In the genomic region with DNA sequence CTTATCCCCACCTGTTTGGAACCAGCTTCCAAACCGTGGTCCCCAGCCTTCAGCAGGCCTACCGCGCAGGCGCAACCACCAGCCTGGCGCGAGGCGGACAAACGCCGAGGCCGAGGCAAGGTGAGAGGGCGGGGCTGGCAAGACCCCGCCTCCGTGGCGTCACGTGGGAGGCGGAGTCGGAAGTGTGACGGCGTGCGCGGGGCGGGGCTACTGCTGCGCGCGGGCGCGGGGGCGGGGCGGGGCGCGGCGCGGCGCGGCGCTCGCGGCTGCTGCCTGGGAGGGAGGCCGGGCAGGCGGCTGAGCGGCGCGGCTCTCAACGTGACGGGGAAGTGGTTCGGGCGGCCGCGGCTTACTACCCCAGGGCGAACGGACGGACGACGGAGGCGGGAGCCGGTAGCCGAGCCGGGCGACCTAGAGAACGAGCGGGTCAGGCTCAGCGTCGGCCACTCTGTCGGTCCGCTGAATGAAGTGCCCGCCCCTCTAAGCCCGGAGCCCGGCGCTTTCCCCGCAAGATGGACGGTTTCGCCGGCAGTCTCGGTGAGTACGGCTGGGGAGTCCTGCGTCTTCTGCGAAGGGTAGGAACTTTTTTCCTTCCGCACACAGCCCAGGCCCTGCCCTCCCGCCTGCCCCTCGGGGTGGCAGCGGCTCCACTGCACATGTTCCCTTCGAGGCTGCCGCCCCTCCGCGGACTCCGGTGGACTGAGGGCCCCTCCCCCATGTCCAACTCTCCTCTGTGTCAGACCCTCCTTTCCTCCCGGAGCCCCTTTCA, we compare ENCODE assay signal across 8 cellular contexts. TPM values are rescaled to one million over a fixed set of nuclear protein-coding genes. Genes with fewer than 3 reads are reported as not detected.
DNase-seq lines count a peak whose midpoint lies in the region; ATAC-seq, FAIRE-seq and TF ChIP-seq lines count a peak whose summit lies in the region.

A gene with protein sequence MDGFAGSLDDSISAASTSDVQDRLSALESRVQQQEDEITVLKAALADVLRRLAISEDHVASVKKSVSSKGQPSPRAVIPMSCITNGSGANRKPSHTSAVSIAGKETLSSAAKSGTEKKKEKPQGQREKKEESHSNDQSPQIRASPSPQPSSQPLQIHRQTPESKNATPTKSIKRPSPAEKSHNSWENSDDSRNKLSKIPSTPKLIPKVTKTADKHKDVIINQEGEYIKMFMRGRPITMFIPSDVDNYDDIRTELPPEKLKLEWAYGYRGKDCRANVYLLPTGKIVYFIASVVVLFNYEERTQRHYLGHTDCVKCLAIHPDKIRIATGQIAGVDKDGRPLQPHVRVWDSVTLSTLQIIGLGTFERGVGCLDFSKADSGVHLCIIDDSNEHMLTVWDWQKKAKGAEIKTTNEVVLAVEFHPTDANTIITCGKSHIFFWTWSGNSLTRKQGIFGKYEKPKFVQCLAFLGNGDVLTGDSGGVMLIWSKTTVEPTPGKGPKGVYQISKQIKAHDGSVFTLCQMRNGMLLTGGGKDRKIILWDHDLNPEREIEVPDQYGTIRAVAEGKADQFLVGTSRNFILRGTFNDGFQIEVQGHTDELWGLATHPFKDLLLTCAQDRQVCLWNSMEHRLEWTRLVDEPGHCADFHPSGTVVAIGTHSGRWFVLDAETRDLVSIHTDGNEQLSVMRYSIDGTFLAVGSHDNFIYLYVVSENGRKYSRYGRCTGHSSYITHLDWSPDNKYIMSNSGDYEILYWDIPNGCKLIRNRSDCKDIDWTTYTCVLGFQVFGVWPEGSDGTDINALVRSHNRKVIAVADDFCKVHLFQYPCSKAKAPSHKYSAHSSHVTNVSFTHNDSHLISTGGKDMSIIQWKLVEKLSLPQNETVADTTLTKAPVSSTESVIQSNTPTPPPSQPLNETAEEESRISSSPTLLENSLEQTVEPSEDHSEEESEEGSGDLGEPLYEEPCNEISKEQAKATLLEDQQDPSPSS (plus strand): TSS at position 254 of the 769 bp plus-strand sequence. CDS start 259 bp downstream, at position 513.

- H3K4me3 Mint-ChIP-seq in CD8-positive, alpha-beta memory T cell = peak within 1 kb of the TSS in 2 of 7 donors; percentile 33 to 41

- H4K8ac ChIP-seq in H1 (ENCODE audit: extremely low read depth, insufficient read depth, low read length) (peak within 1 kb of the TSS; percentile 96), mesenchymal stem cell (ENCODE audit: low read length) (peak within 1 kb of the TSS; percentile 94)

- no peaks in the 10 kb centered on the region for H3K23me2 ChIP-seq in H1 (ENCODE audit: low read depth, low read length)

- H3K23ac ChIP-seq in H1 (ENCODE audit: insufficient read length) (no peak within 1 kb of the TSS), mesenchymal stem cell (ENCODE audit: low read length in 2 of 2) (peak within 1 kb of the TSS in 1 of 2 experiments; percentile 86)

- H4K20me1 ChIP-seq in H1 (replicated peaks in 1 of 2; ENCODE audit: control insufficient read depth in 1 of 2, insufficient read depth in 2 of 2, low read length in 2 of 2) = no peaks in the 10 kb centered on the region

- peak within 1 kb of the TSS; percentile 96 for H2AFZ ChIP-seq in H1 (ENCODE audit: low read length)
- H2AFZ ChIP-seq in mesenchymal stem cell (ENCODE audit: low read depth, low read length) = peak within 1 kb of the TSS; percentile 79

- H3K9ac ChIP-seq in H1 (replicated peaks in 1 of 4; ENCODE audit: extremely low read depth in 1 of 4, low read depth in 3 of 4, low read length in 3 of 4) = peak within 1 kb of the TSS; percentile 15 to 92 (median 88)
- H3K9ac ChIP-seq in mesenchymal stem cell (ENCODE audit: low read length) = peak within 1 kb of the TSS; percentile 92

- peaks cover 11 to 33% (median 19%) of the 10 kb centered on the region in 3 donors for H3K4me1 Mint-ChIP-seq in CD8-positive, alpha-beta memory T cell

- H3K4ac ChIP-seq in H1 (replicated peaks; ENCODE audit: insufficient read length, low read depth, low read length) (peak within 1 kb of the TSS; percentile 30), mesenchymal stem cell (ENCODE audit: low read depth in 1 of 2, low read length in 2 of 2) (peak within 1 kb of the TSS; percentile 54 to 70)

- peak; percentile 83 to 92 (median 89) for DNase-seq in CD8-positive, alpha-beta memory T cell
- peak; percentile 20 for DNase-seq in HS-5 (ENCODE audit: low read depth)
- peak; percentile 89 for DNase-seq in NOMO-1 (lab: John Stamatoyannopoulos, UW; ENCODE audit: unreplicated experiment in 2 of 2)
- peak; percentile 77 to 81 for DNase-seq in activated CD8-positive, alpha-beta memory T cell treated with anti-CD3 and anti-CD28 coated beads for 4 hours (ENCODE audit: low read depth in 2 of 2)
- DNase-seq in H1 (ENCODE audit: low read depth in 1 of 2, low spot score in 2 of 2) = peak; percentile 88 to 98
- DNase-seq in mesenchymal stem cell = peak; percentile 85
- DNase-seq in stimulated activated CD8-positive, alpha-beta memory T cell treated with anti-CD3 and anti-CD28 coated beads, Interleukin-12 subunit alpha, Interleukin-12 subunit beta, amount 100 ng/mL, for 24 hours (ENCODE audit: extremely low read depth) = peak; percentile 75

- no peaks in the 10 kb centered on the region for H3K27me3 ChIP-seq in CD8-positive, alpha-beta memory T cell (ENCODE audit: insufficient read depth, low read length, poor library complexity, severe bottlenecking)
- no peaks in the 10 kb centered on the region; a peak in 1 of 7 replicates for H3K27me3 ChIP-seq in H1 (replicated peaks in 1 of 4; ENCODE audit: control insufficient read depth in 3 of 4, extremely low read depth in 1 of 4, insufficient read depth in 3 of 4, low read length in 3 of 4)
- no peaks in the 10 kb centered on the region for H3K27me3 ChIP-seq in mesenchymal stem cell (ENCODE audit: control insufficient read depth in 1 of 2, insufficient read depth in 1 of 2, low read length in 2 of 2)

- peak; percentile 73 for ATAC-seq in GM19468 (IDR thresholded peaks at IDR 0.05; ENCODE audit: extremely low read depth, unreplicated experiment)

- H4K91ac ChIP-seq in H1 (replicated peaks; ENCODE audit: insufficient read length, low read length) = peak within 1 kb of the TSS; percentile 75
- H4K91ac ChIP-seq in mesenchymal stem cell (ENCODE audit: low read length) = peak within 1 kb of the TSS; percentile 63

- peak within 1 kb of the TSS; percentile 93 for H4K5ac ChIP-seq in H1 (ENCODE audit: insufficient read length, low read depth, low read length)

- H2BK12ac ChIP-seq in H1 (ENCODE audit: low read depth, low read length) (peak within 1 kb of the TSS; percentile 68), mesenchymal stem cell (ENCODE audit: low read length in 2 of 2) (peak within 1 kb of the TSS; percentile 51 to 59)

- H2AK5ac ChIP-seq in H1 (ENCODE audit: low read depth, low read length) (no peak within 1 kb of the TSS), mesenchymal stem cell (ENCODE audit: low read length, severe bottlenecking) (no peak within 1 kb of the TSS)

- peaks cover 23% of the 10 kb centered on the region for H3K4me1 ChIP-seq in CD8-positive, alpha-beta memory T cell (ENCODE audit: insufficient read depth, low read length)
- peaks cover 0 to 4% (median 2%) of the 10 kb centered on the region in 4 experiments; a peak in 4 of 7 replicates for H3K4me1 ChIP-seq in H1 (replicated peaks in 1 of 4; ENCODE audit: control insufficient read depth in 3 of 4, insufficient read depth in 4 of 4, low read length in 3 of 4)
- peaks cover 2% of the 10 kb centered on the region for H3K4me1 ChIP-seq in mesenchymal stem cell (ENCODE audit: control insufficient read depth, insufficient read depth, low read depth, low read length)

- H3K79me2 ChIP-seq in H1 (ENCODE audit: control insufficient read depth in 1 of 2, insufficient read depth in 2 of 2, low read length in 2 of 2) = peaks cover 6 to 49% of the 10 kb centered on the region in 2 experiments

- 1% methylated on average over 51 of the region's 87 CpGs; no CpG with 5 or more reads in 1 of the 2 experiments for WGBS in H1 (ENCODE audit: extremely low coverage in 1 of 2, insufficient coverage in 1 of 2, insufficient read length in 1 of 2, insufficient replicate concordance in 2 of 2, low coverage in 1 of 2, low lambda C conversion rate in 2 of 2, missing lambda C conversion rate in 1 of 2), 2 experiments
- WGBS in mesenchymal stem cell = under 1% methylated on average over 87 of the region's 87 CpGs

- TF ChIP-seq EP300 in H1 (IDR thresholded peaks at IDR 0.05; ENCODE audit: borderline replicate concordance in 1 of 2, low read depth in 2 of 2, low read length in 2 of 2) = no peak

- peak within 1 kb of the TSS in 6 of 8 donors; percentile 83 to 92 (median 90) for H3K27ac Mint-ChIP-seq in CD8-positive, alpha-beta memory T cell

- H3K4me3 ChIP-seq in CD8-positive, alpha-beta memory T cell (ENCODE audit: low read length) = peak within 1 kb of the TSS; percentile 87
- H3K4me3 ChIP-seq in H1 (ENCODE audit: extremely low read depth in 1 of 4, insufficient read depth in 2 of 4, low read depth in 3 of 4, low read length in 4 of 4) = peak within 1 kb of the TSS; percentile 80 to 93 (median 86)
- H3K4me3 ChIP-seq in mesenchymal stem cell (ENCODE audit: insufficient read depth in 1 of 2, low read depth in 1 of 2, low read length in 2 of 2) = peak within 1 kb of the TSS; percentile 92 to 94

- H3K36me3 Mint-ChIP-seq in CD8-positive, alpha-beta memory T cell = peaks cover 0 to 10% (median under 1%) of the 10 kb centered on the region in 3 donors

- FAIRE-seq in H1 (lab: Jason Lieb, UNC) = peak; percentile 28

- peak within 1 kb of the TSS; percentile 93 for H3K56ac ChIP-seq in H1 (replicated peaks; ENCODE audit: insufficient read length, low read depth, low read length)

- peak within 1 kb of the TSS; percentile 81 to 97 for H3K4me2 ChIP-seq in H1 (ENCODE audit: insufficient read depth in 1 of 2, low read depth in 2 of 2, low read length in 2 of 2)
- H3K4me2 ChIP-seq in mesenchymal stem cell (ENCODE audit: low read length, poor library complexity, severe bottlenecking) = peak within 1 kb of the TSS; percentile 42

- H3K9me3 Mint-ChIP-seq in CD8-positive, alpha-beta memory T cell = no peaks in the 10 kb centered on the region

- CTCF ChIA-PET in CD8-positive, alpha-beta memory T cell (lab: Charles Lee) = interaction anchor here (1.4 to 7.2 kb wide), 3 partner anchors 36 to 74 kb away, joined by 3 to 34 read pairs (median 7); no protein-coding TSS in a partner anchor
- CTCF ChIA-PET in H1 (lab: Charles Lee; ENCODE audit: partially characterized antibody) = interaction anchor here (1.0 kb wide), 1 partner anchor 74 kb away, joined by 5 read pairs; no protein-coding TSS in a partner anchor

- H3K27me3 Mint-ChIP-seq in CD8-positive, alpha-beta memory T cell = no peaks in the 10 kb centered on the region

- H2BK120ac ChIP-seq in H1 (replicated peaks; ENCODE audit: low read depth, low read length) (no peak within 1 kb of the TSS), mesenchymal stem cell (ENCODE audit: low read depth, low read length) (peak within 1 kb of the TSS; percentile 15)

- H3K14ac ChIP-seq in H1 (ENCODE audit: insufficient read length) (no peak within 1 kb of the TSS), mesenchymal stem cell (ENCODE audit: low read length in 2 of 2) (peak within 1 kb of the TSS in 1 of 2 experiments; percentile 55)

- TF ChIP-seq CTCF in H1 (IDR thresholded peaks at IDR 0.05; ENCODE audit: control extremely low read depth in 1 of 3, insufficient read depth in 1 of 3, low read depth in 1 of 3, low read length in 3 of 3) = no peak

- H3K18ac ChIP-seq in H1 (ENCODE audit: extremely low read depth, low read length) = peak within 1 kb of the TSS; percentile 86
- peak within 1 kb of the TSS; percentile 59 to 81 for H3K18ac ChIP-seq in mesenchymal stem cell (ENCODE audit: low read depth in 1 of 2, low read length in 2 of 2)

- no peaks in the 10 kb centered on the region; the same call in 1 of the 2 replicates for H3K79me1 ChIP-seq in H1 (ENCODE audit: low read depth, low read length)
- H3K79me1 ChIP-seq in mesenchymal stem cell (replicated peaks; ENCODE audit: low read length, poor library complexity, severe bottlenecking) = peaks cover 5% of the 10 kb centered on the region

- TF ChIP-seq RAD21 in H1 (IDR thresholded peaks at IDR 0.05 in 1 of 2, conservative IDR thresholded peaks at IDR 0.05 in 1 of 2; ENCODE audit: low read depth in 2 of 2, low read length in 2 of 2) = no peak

- H3K36me3 ChIP-seq in CD8-positive, alpha-beta memory T cell (ENCODE audit: insufficient read depth, low read length) = no peaks in the 10 kb centered on the region
- H3K36me3 ChIP-seq in H1 (ENCODE audit: control insufficient read depth in 2 of 4, insufficient read depth in 4 of 4, low read length in 3 of 4) (no peaks in the 10 kb centered on the region), mesenchymal stem cell (ENCODE audit: control insufficient read depth in 1 of 2, insufficient read depth in 2 of 2, low read depth in 1 of 2, low read length in 2 of 2) (no peaks in the 10 kb centered on the region)

- H2BK20ac ChIP-seq in H1 (ENCODE audit: low read length) = 0 out of 2 replicates have a peak within 1 kb of the TSS, but pooled peaks have one; percentile 25

- POLR2A ChIA-PET in CD8-positive, alpha-beta memory T cell (lab: Charles Lee) = interaction anchor here (3.0 to 3.6 kb wide), 2 partner anchors 36 to 63 kb away, joined by 15 to 25 read pairs; no protein-coding TSS in a partner anchor
- POLR2A ChIA-PET in H1 (lab: Charles Lee; ENCODE audit: partially characterized antibody) = interaction anchor here (0.7 to 1.4 kb wide), 4 partner anchors 11 to 79 kb away, joined by 3 to 4 read pairs (median 3); no protein-coding TSS in a partner anchor

- H3K9me3 ChIP-seq in CD8-positive, alpha-beta memory T cell (ENCODE audit: low read length) = no peaks in the 10 kb centered on the region
- no peaks in the 10 kb centered on the region for H3K9me3 ChIP-seq in H1 (ENCODE audit: insufficient read depth in 2 of 2, low read depth in 1 of 2, low read length in 1 of 2)
- H3K9me3 ChIP-seq in mesenchymal stem cell (ENCODE audit: control insufficient read depth, low read length) = no peaks in the 10 kb centered on the region

- peak within 1 kb of the TSS; percentile 84 for H3K27ac ChIP-seq in CD8-positive, alpha-beta memory T cell (ENCODE audit: low read depth, low read length)
- H3K27ac ChIP-seq in H1 (ENCODE audit: low read depth, low read length) (peak within 1 kb of the TSS; percentile 73), mesenchymal stem cell (ENCODE audit: low read length, poor library complexity, severe bottlenecking) (peak within 1 kb of the TSS; percentile 31)

- H2BK15ac ChIP-seq in H1 (ENCODE audit: low read length) = 0 out of 2 replicates have a peak within 1 kb of the TSS, but pooled peaks have one; percentile 24
- H2BK15ac ChIP-seq in mesenchymal stem cell (ENCODE audit: low read depth, poor library complexity, severe bottlenecking) = peak within 1 kb of the TSS; percentile 98

- TF ChIP-seq POLR2A in H1 (IDR thresholded peaks at IDR 0.05; ENCODE audit: control extremely low read depth in 1 of 2, low read depth in 2 of 2, low read length in 2 of 2) = peak; percentile 63 to 86

- H2BK5ac ChIP-seq in H1 (ENCODE audit: low read depth, low read length) (peak within 1 kb of the TSS; percentile 67; the same call in 1 of the 2 replicates), mesenchymal stem cell (ENCODE audit: low read depth, low read length, poor library complexity, severe bottlenecking) (no peak within 1 kb of the TSS)

RNA-seq across cellular contexts. Expression of the gene that starts here (rescaled TPM):
- 10 to 100 TPM; 58.0 to 61.5 TPM for total RNA-seq in CD8-positive, alpha-beta memory T cell
- polyA plus RNA-seq in CD8-positive, alpha-beta memory T cell = 70.8 TPM
- 99.4 and 104 TPM in 2 replicates for total RNA-seq in H1 (2021; fragmentation: NEBNext Ultra II Directional; extraction: Animal tissue kit (Norgen Biotek cat#: 25700))
- polyA plus RNA-seq in H1 (2011; rRNA removed) = 32.5 and 50.1 TPM in 2 replicates
- polyA plus RNA-seq in H1 (2011; cell fraction: cytosol; rRNA removed) = 57.1 TPM
- polyA plus RNA-seq in H1 (2011; cell fraction: nucleus; rRNA removed) = 40.2 TPM
- polyA plus RNA-seq in H1 (2012, experiment 1 of 2) = 45.0 to 64.5 TPM (median 52.5 TPM) in 4 replicates
- polyA plus RNA-seq in H1 (2012, experiment 2 of 2) = 3.5 TPM
- polyA plus RNA-seq in H1 (2013, experiment 1 of 2) = 57.5 TPM
- 54.2 TPM for polyA plus RNA-seq in H1 (2013, experiment 2 of 2)
- 111 and 154 TPM in 2 replicates for polyA minus RNA-seq in H1 (2011; rRNA and poly(A)+ RNA removed)
- polyA minus RNA-seq in H1 (2011; cell fraction: cytosol; rRNA and poly(A)+ RNA removed) = 50.1 TPM
- polyA minus RNA-seq in H1 (2011; cell fraction: nucleus; rRNA and poly(A)+ RNA removed) = 101 TPM
- 24.9 TPM for polyA plus RNA-seq in mesenchymal stem cell (2013, experiment 1 of 2)
- polyA plus RNA-seq in mesenchymal stem cell (2013, experiment 2 of 2) = 24.4 TPM

Comparison
In these comparisons a context has a peak if more than half of its experiments do, and no peak if none do; other contexts are left out.
1. Peak in every context shown above with its lines: DNase-seq, ATAC-seq, H3K4me3 ChIP-seq and H3K27ac ChIP-seq.
2. DNase-seq: peak in every context shown above with its lines; median percentile 93 in H1; 89 in CD8-positive, alpha-beta memory T cell; 89 in NOMO-1; 85 in mesenchymal stem cell; 79 in activated CD8-positive, alpha-beta memory T cell treated with anti-CD3 and anti-CD28 coated beads for 4 hours; 75 in stimulated activated CD8-positive, alpha-beta memory T cell treated with anti-CD3 and anti-CD28 coated beads, Interleukin-12 subunit alpha, Interleukin-12 subunit beta, amount 100 ng/mL, for 24 hours; 20 in HS-5.
3. H3K27ac ChIP-seq: peak in every context shown above with its lines; median percentile 84 in CD8-positive, alpha-beta memory T cell; 73 in H1; 31 in mesenchymal stem cell.